Comparison of ENCODE assay signal across 10 cellular contexts in genomic region chr20:44471481-44471882, GRCh38. TPM values are rescaled to one million over a fixed set of nuclear protein-coding genes. Genes with fewer than 3 reads are reported as not detected.
DNase-seq lines count a peak whose midpoint lies in the region; ATAC-seq, FAIRE-seq and TF ChIP-seq lines count a peak whose summit lies in the region.
"Had no signal": no experiment of that assay in that cellular context is flagged by ENCODE, and none has a peak within 500 bp of the region (broad histone marks: within the 10 kb centered on the region; RNA-seq: fewer than 3 reads in every experiment).

No MANE protein-coding gene starts in this region.

- no peak overlapping the region for H2AFZ ChIP-seq in GM12878 (ENCODE audit: control insufficient read depth, low read depth, low read length)
- H2AFZ ChIP-seq in HepG2 (ENCODE audit: low read length): no peak overlapping the region

- TF ChIP-seq POLR2A in GM12878 (IDR thresholded peaks at IDR 0.05; ENCODE audit: low read depth, low read length) (no peak), HepG2 (IDR thresholded peaks at IDR 0.05; ENCODE audit: insufficient read depth in 1 of 2, low read depth in 2 of 2, low read length in 2 of 2) (no peak)

- SMC1A ChIA-PET in GM12878 (lab: Charles Lee; ENCODE audit: uncharacterized antibody, unreplicated experiment): interaction anchor here (0.6 to 1.3 kb wide), 2 partner anchors 13 to 192 kb away, joined by 3 to 4 read pairs; no protein-coding TSS in a partner anchor

- H3K4me3 ChIP-seq in GM12878 (no peak overlapping the region), HepG2 (replicated peaks in 1 of 3; ENCODE audit: insufficient read depth in 1 of 3, low read depth in 2 of 3, low read length in 3 of 3) (no peak overlapping the region)

- in situ Hi-C loops in GM12878 (cut with MboI): no loop called here
- in situ Hi-C loops in HepG2 (cut with HindIII; ENCODE audit: extremely low pct_ligation_motif_present, low pct_unique_long_range_greater_than_20kb): loop anchor here (5.0 to 10.0 kb wide), 3 partner anchors 159 to 357 kb away; partner anchors contain the start of gene FITM2

- intact Hi-C loops in GM12878 (cut with micrococcal nuclease; ENCODE audit: unreplicated experiment) (no loop called here), HepG2 (cut with micrococcal nuclease; ENCODE audit: unreplicated experiment) (loop anchor here (1.0 to 2.0 kb wide), 4 partner anchors 77 to 355 kb away; no protein-coding TSS in a partner anchor)

- CTCF ChIA-PET in GM12878 (lab: Yijun Ruan, JAX) (interaction anchor here (0.8 to 2.3 kb wide), 5 partner anchors 10 to 253 kb away, joined by 3 to 5 read pairs (median 3); no protein-coding TSS in a partner anchor), HepG2 (lab: Yijun Ruan, JAX; ENCODE audit: low intra/inter-chr PET ratio, low total read pairs) (interaction anchor here (0.7 to 3.0 kb wide), 10 partner anchors 10 to 395 kb away, joined by 3 to 36 read pairs (median 10); partner anchors contain the start of gene FITM2)

- TF ChIP-seq CTCF in AG09319 (IDR thresholded peaks at IDR 0.05; ENCODE audit: low read depth, low read length): peak; percentile 59
- peak; percentile 5 to 43 (median 14); a peak in 2 of 6 replicates for TF ChIP-seq CTCF in GM12878 (IDR thresholded peaks at IDR 0.05 in 2 of 3, conservative IDR thresholded peaks at IDR 0.05 in 1 of 3; ENCODE audit: control insufficient read depth in 2 of 3, extremely low read depth in 1 of 3, insufficient read depth in 1 of 3, low read depth in 3 of 3, low read length in 3 of 3)
- TF ChIP-seq CTCF in HepG2 (CRISPR knock-in tag; IDR thresholded peaks at IDR 0.05): peak; percentile 99

- FAIRE-seq in GM12878 (lab: Jason Lieb, UNC): no peak
- FAIRE-seq in HepG2 (lab: Jason Lieb, UNC): peak; percentile 81

- DNase-seq in AG09319 (ENCODE audit: extremely low read depth, low read depth): no peak
- DNase-seq in HT-29 (ENCODE audit: low spot score): peak; percentile 59
- no peak for DNase-seq in GM12878 (ENCODE audit: low read depth, low spot score)
- DNase-seq in HepG2 (ENCODE audit: low spot score): peak; percentile 86
- no peak for DNase-seq in 8988T
- DNase-seq in superior temporal gyrus (ENCODE audit: extremely low spot score): no peak
- no peak for DNase-seq in SKM-1 (lab: John Stamatoyannopoulos, UW; ENCODE audit: unreplicated experiment)
- no peak for DNase-seq in GOT3 (lab: John Stamatoyannopoulos, UW)
- DNase-seq: GF-D8, NCI-H1092 had no signal

- H3K36me3 ChIP-seq in GM12878 (ENCODE audit: control insufficient read depth in 2 of 2, insufficient read depth in 2 of 2, low read length in 1 of 2): no peaks in the 10 kb centered on the region
- no peaks in the 10 kb centered on the region for H3K36me3 ChIP-seq in HepG2 (replicated peaks in 1 of 2; ENCODE audit: control insufficient read depth in 1 of 2, insufficient read depth in 2 of 2, low read length in 2 of 2)

- H3K9ac ChIP-seq in GM12878 (ENCODE audit: control insufficient read depth, insufficient read depth, low read length) (no peak overlapping the region), HepG2 (ENCODE audit: insufficient read depth, low read depth, low read length) (no peak overlapping the region)

- BruUV-seq in GM12878 (replicated peaks; lab: Mats Ljungman, UMichigan) (no TSS peak), HepG2 (replicated peaks; lab: Mats Ljungman, UMichigan) (no TSS peak)

- RAD21 ChIA-PET in GM12878 (lab: Charles Lee; ENCODE audit: unreplicated experiment): interaction anchor here (1.3 kb wide), 1 partner anchor 139 kb away, joined by 4 read pairs; no protein-coding TSS in a partner anchor

- TF ChIP-seq RAD21 in GM12878 (IDR thresholded peaks at IDR 0.05; ENCODE audit: insufficient read depth, low read depth, low read length): peak; percentile 35; the same call in 1 of the 2 replicates
- TF ChIP-seq RAD21 in HepG2 (CRISPR knock-in tag; IDR thresholded peaks at IDR 0.05): peak; percentile 96

- no peak for ATAC-seq in GM12878
- peak; percentile 45 for ATAC-seq in HepG2

- 40% methylated on average over 2 of the region's 2 CpGs for WGBS in GM12878 (ENCODE audit: insufficient coverage, insufficient replicate concordance, low lambda C conversion rate, missing lambda C conversion rate)
- 8% methylated on average over 2 of the region's 2 CpGs for WGBS in HepG2 (ENCODE audit: low lambda C conversion rate)

- TF ChIP-seq EP300 in GM12878 (IDR thresholded peaks at IDR 0.05; ENCODE audit: borderline replicate concordance in 1 of 2, control insufficient read depth in 1 of 2, low read depth in 2 of 2, low read length in 2 of 2) (no peak), HepG2 (IDR thresholded peaks at IDR 0.05; ENCODE audit: low read depth in 2 of 2, low read length in 2 of 2) (0 out of 4 replicates have a peak, but pooled peaks of 1 of the 2 experiments have one; percentile 18), HepG2 (CRISPR knock-in tag; IDR thresholded peaks at IDR 0.05; ENCODE audit: borderline replicate concordance) (peak; percentile 40; the same call in 1 of the 2 replicates)

- POLR2A ChIA-PET in GM12878 (lab: Charles Lee): no interaction called here
- POLR2A ChIA-PET in HepG2 (lab: Yijun Ruan, JAX): interaction anchor here (0.7 to 2.6 kb wide), 9 partner anchors 10 to 260 kb away, joined by 3 to 14 read pairs (median 6); no protein-coding TSS in a partner anchor

- no peaks in the 10 kb centered on the region for H3K4me1 ChIP-seq in GM12878 (ENCODE audit: control insufficient read depth, insufficient read depth, low read length)
- peaks cover 53% of the 10 kb centered on the region for H3K4me1 ChIP-seq in HepG2 (ENCODE audit: insufficient read depth, low read length)

- H3K4me2 ChIP-seq in GM12878 (ENCODE audit: control insufficient read depth, insufficient read depth) (no peak overlapping the region), HepG2 (ENCODE audit: low read depth, low read length) (peak overlapping the region; percentile 48)

- H3K27ac ChIP-seq in GM12878 (ENCODE audit: control insufficient read depth, insufficient read depth) (no peak overlapping the region), HepG2 (ENCODE audit: extremely low read length, insufficient read depth, low read length) (no peak overlapping the region)

- no peaks in the 10 kb centered on the region; a peak in 1 of 4 replicates for H3K27me3 ChIP-seq in GM12878 (replicated peaks in 1 of 2; ENCODE audit: control insufficient read depth in 2 of 2, insufficient read depth in 2 of 2, low read length in 1 of 2)
- no peaks in the 10 kb centered on the region; a peak in 1 of 5 replicates for H3K27me3 ChIP-seq in HepG2 (ENCODE audit: control insufficient read depth in 1 of 2, insufficient read depth in 2 of 2, low read length in 2 of 2)

- H3K79me2 ChIP-seq in GM12878 (ENCODE audit: control insufficient read depth, insufficient read depth, low read length) (peaks cover 7% of the 10 kb centered on the region), HepG2 (ENCODE audit: insufficient read depth, low read length) (peaks cover 6% of the 10 kb centered on the region)

- H3K9me3 ChIP-seq in GM12878 (replicated peaks; ENCODE audit: control insufficient read depth, insufficient read depth, low read length) (no peaks in the 10 kb centered on the region), HepG2 (ENCODE audit: low read length) (no peaks in the 10 kb centered on the region)

- H4K20me1 ChIP-seq in GM12878 (ENCODE audit: control insufficient read depth, insufficient read depth) (no peaks in the 10 kb centered on the region), HepG2 (ENCODE audit: insufficient read depth, low read length) (no peaks in the 10 kb centered on the region)

RNA-seq across cellular contexts. Expression of gene TTPAL, which starts 4.2 kb away (rescaled TPM):
- 4.7 and 4.8 TPM in 2 replicates for total RNA-seq in HT-29 (2014; rRNA removed; shearing (Covaris generic))
- 6.5 TPM in 2 replicates for total RNA-seq in GM12878 (2013; cell fraction: nucleolus; rRNA removed)
- total RNA-seq in GM12878 (2014; rRNA removed) (9.2 and 9.4 TPM in 2 replicates), GM12878 (2014; rRNA removed; fragmentation: Illumina TruSeq; extraction: Trizol) (9.2 and 9.3 TPM in 2 replicates), GM12878 (2021) (17.1 and 17.8 TPM in 2 replicates), HepG2 (2016; rRNA removed; fragmentation: Illumina TruSeq; extraction: Trizol) (18.8 and 25.0 TPM in 2 replicates)
- polyA plus RNA-seq in GM12878 (2011; ENCODE audit: low read depth): 6.7 TPM
- polyA plus RNA-seq in GM12878 (2011; rRNA removed) (3.9 and 5.2 TPM in 2 replicates), GM12878 (2014; fragmentation: Illumina TruSeq; extraction: Trizol) (14.4 and 15.4 TPM in 2 replicates), GM12878 (2014; fragmentation: Nextera tagmentation; extraction: Ambion mirVana) (1 to 10 TPM; 4.0 to 4.3 TPM), GM12878 (2014; rRNA removed) (8.5 and 8.7 TPM in 2 replicates), GM12878 (2016; fragmentation: Nextera tagmentation; extraction: Ambion mirVana) (10 to 100 TPM; 19.7 to 24.0 TPM), HepG2 (2011; rRNA removed) (4.3 and 6.5 TPM in 2 replicates)
- polyA plus RNA-seq in GM12878 (2011; cell fraction: cytosol; rRNA removed): 4.3 and 4.8 TPM in 2 replicates
- polyA plus RNA-seq in GM12878 (2011; cell fraction: nucleus; rRNA removed): 4.6 and 7.0 TPM in 2 replicates
- polyA plus RNA-seq in GM12878 (2012): 6.3 and 7.4 TPM in 2 replicates
- 6.1 and 8.4 TPM in 2 replicates for polyA minus RNA-seq in GM12878 (2011; rRNA and poly(A)+ RNA removed)
- 0.94 and 3.3 TPM in 2 replicates for polyA minus RNA-seq in GM12878 (2011; cell fraction: cytosol; rRNA and poly(A)+ RNA removed)
- polyA minus RNA-seq in GM12878 (2011; cell fraction: nucleus; rRNA and poly(A)+ RNA removed): 3.4 and 4.7 TPM in 2 replicates
- total RNA-seq in HepG2 (2016; cell fraction: cytosol; rRNA removed; fragmentation: Illumina TruSeq; extraction: Trizol; ENCODE audit: low read depth): 5.5 and 6.4 TPM in 2 replicates
- 18.9 and 20.5 TPM in 2 replicates for total RNA-seq in HepG2 (2016; cell fraction: insoluble cytoplasmic fraction; rRNA removed; fragmentation: Illumina TruSeq; extraction: Trizol)
- 9.4 and 11.1 TPM in 2 replicates for total RNA-seq in HepG2 (2016; cell fraction: membrane; rRNA removed; fragmentation: Illumina TruSeq; extraction: Trizol)
- 12.8 and 13.9 TPM in 2 replicates for total RNA-seq in HepG2 (2016; cell fraction: nucleus; rRNA removed; fragmentation: Illumina TruSeq; extraction: Trizol)
- polyA plus RNA-seq in HepG2 (2011; cell fraction: cytosol; rRNA removed): 2.9 and 4.0 TPM in 2 replicates
- polyA plus RNA-seq in HepG2 (2011; cell fraction: nucleus; rRNA removed): 7.3 and 9.9 TPM in 2 replicates
- polyA plus RNA-seq in HepG2 (2012): 6.4 and 9.2 TPM in 2 replicates
- 0.79 and 1.3 TPM in 2 replicates for polyA plus RNA-seq in HepG2 (2016; cell fraction: cytosol; fragmentation: Illumina TruSeq; extraction: Trizol; ENCODE audit: low read depth)
- polyA plus RNA-seq in HepG2 (2016; cell fraction: insoluble cytoplasmic fraction; fragmentation: Illumina TruSeq; extraction: Trizol; ENCODE audit: low read depth): 16.0 and 18.5 TPM in 2 replicates
- 3.7 and 4.2 TPM in 2 replicates for polyA plus RNA-seq in HepG2 (2016; cell fraction: membrane; fragmentation: Illumina TruSeq; extraction: Trizol; ENCODE audit: low read depth)
- 19.0 and 22.5 TPM in 2 replicates for polyA plus RNA-seq in HepG2 (2016; cell fraction: nucleus; fragmentation: Illumina TruSeq; extraction: Trizol; ENCODE audit: insufficient read depth, low read depth)
- polyA minus RNA-seq in HepG2 (2011; rRNA and poly(A)+ RNA removed; ENCODE audit: low replicate concordance): 13.1 and 21.0 TPM in 2 replicates
- polyA minus RNA-seq in HepG2 (2011; cell fraction: cytosol; rRNA and poly(A)+ RNA removed): 5.7 and 6.9 TPM in 2 replicates
- 6.1 and 6.7 TPM in 2 replicates for polyA minus RNA-seq in HepG2 (2011; cell fraction: nucleus; rRNA and poly(A)+ RNA removed)

RNA-seq across cellular contexts. Expression of gene SERINC3, which starts 50.4 kb away (rescaled TPM):
- total RNA-seq in HT-29 (2014; rRNA removed; shearing (Covaris generic)): 61.4 and 74.3 TPM in 2 replicates
- 55.2 and 56.0 TPM in 2 replicates for total RNA-seq in GM12878 (2013; cell fraction: nucleolus; rRNA removed)
- 24.5 and 31.5 TPM in 2 replicates for total RNA-seq in GM12878 (2014; rRNA removed)
- 33.3 and 33.8 TPM in 2 replicates for total RNA-seq in GM12878 (2014; rRNA removed; fragmentation: Illumina TruSeq; extraction: Trizol)
- 35.0 and 35.3 TPM in 2 replicates for total RNA-seq in GM12878 (2021)
- 31.5 TPM for polyA plus RNA-seq in GM12878 (2011; ENCODE audit: low read depth)
- polyA plus RNA-seq in GM12878 (2011; rRNA removed): 88.7 and 96.8 TPM in 2 replicates
- 108 and 110 TPM in 2 replicates for polyA plus RNA-seq in GM12878 (2011; cell fraction: cytosol; rRNA removed)
- polyA plus RNA-seq in GM12878 (2011; cell fraction: nucleus; rRNA removed): 39.5 and 50.6 TPM in 2 replicates
- 34.3 and 41.9 TPM in 2 replicates for polyA plus RNA-seq in GM12878 (2012)
- polyA plus RNA-seq in GM12878 (2014; fragmentation: Illumina TruSeq; extraction: Trizol): 39.8 and 41.9 TPM in 2 replicates
- polyA plus RNA-seq in GM12878 (2014; fragmentation: Nextera tagmentation; extraction: Ambion mirVana): 10 to 100 TPM; 37.8 to 55.6 TPM
- polyA plus RNA-seq in GM12878 (2014; rRNA removed): 31.8 and 34.0 TPM in 2 replicates
- 10 to 100 TPM; 59.0 to 59.8 TPM for polyA plus RNA-seq in GM12878 (2016; fragmentation: Nextera tagmentation; extraction: Ambion mirVana)
- polyA minus RNA-seq in GM12878 (2011; rRNA and poly(A)+ RNA removed): 242 and 250 TPM in 2 replicates
- 44.1 and 47.9 TPM in 2 replicates for polyA minus RNA-seq in GM12878 (2011; cell fraction: cytosol; rRNA and poly(A)+ RNA removed)
- polyA minus RNA-seq in GM12878 (2011; cell fraction: nucleus; rRNA and poly(A)+ RNA removed): 23.2 and 23.7 TPM in 2 replicates
- 53.5 and 82.0 TPM in 2 replicates for total RNA-seq in HepG2 (2016; rRNA removed; fragmentation: Illumina TruSeq; extraction: Trizol)
- total RNA-seq in HepG2 (2016; cell fraction: cytosol; rRNA removed; fragmentation: Illumina TruSeq; extraction: Trizol; ENCODE audit: low read depth): 18.2 and 23.6 TPM in 2 replicates
- total RNA-seq in HepG2 (2016; cell fraction: insoluble cytoplasmic fraction; rRNA removed; fragmentation: Illumina TruSeq; extraction: Trizol): 60.4 and 86.2 TPM in 2 replicates
- 40.1 and 41.9 TPM in 2 replicates for total RNA-seq in HepG2 (2016; cell fraction: membrane; rRNA removed; fragmentation: Illumina TruSeq; extraction: Trizol)
- total RNA-seq in HepG2 (2016; cell fraction: nucleus; rRNA removed; fragmentation: Illumina TruSeq; extraction: Trizol): 61.2 and 69.4 TPM in 2 replicates
- 208 and 226 TPM in 2 replicates for polyA plus RNA-seq in HepG2 (2011; rRNA removed)
- polyA plus RNA-seq in HepG2 (2011; cell fraction: cytosol; rRNA removed): 233 and 277 TPM in 2 replicates
- polyA plus RNA-seq in HepG2 (2011; cell fraction: nucleus; rRNA removed): 99.3 and 112 TPM in 2 replicates
- polyA plus RNA-seq in HepG2 (2012): 113 and 127 TPM in 2 replicates
- polyA plus RNA-seq in HepG2 (2016; cell fraction: cytosol; fragmentation: Illumina TruSeq; extraction: Trizol; ENCODE audit: low read depth): 14.1 and 17.6 TPM in 2 replicates
- 45.2 and 48.0 TPM in 2 replicates for polyA plus RNA-seq in HepG2 (2016; cell fraction: insoluble cytoplasmic fraction; fragmentation: Illumina TruSeq; extraction: Trizol; ENCODE audit: low read depth)
- polyA plus RNA-seq in HepG2 (2016; cell fraction: membrane; fragmentation: Illumina TruSeq; extraction: Trizol; ENCODE audit: low read depth): 24.9 and 28.0 TPM in 2 replicates
- 80.9 and 84.6 TPM in 2 replicates for polyA plus RNA-seq in HepG2 (2016; cell fraction: nucleus; fragmentation: Illumina TruSeq; extraction: Trizol; ENCODE audit: insufficient read depth, low read depth)
- 441 and 695 TPM in 2 replicates for polyA minus RNA-seq in HepG2 (2011; rRNA and poly(A)+ RNA removed; ENCODE audit: low replicate concordance)
- 196 and 254 TPM in 2 replicates for polyA minus RNA-seq in HepG2 (2011; cell fraction: cytosol; rRNA and poly(A)+ RNA removed)
- 98.0 and 139 TPM in 2 replicates for polyA minus RNA-seq in HepG2 (2011; cell fraction: nucleus; rRNA and poly(A)+ RNA removed)

Comparison
In these comparisons a context has a peak if more than half of its experiments do, and no peak if none do; other contexts are left out.
1. DNase-seq: peak in HT-29 (single experiment) and HepG2 (single experiment); none in AG09319 (single experiment), GM12878 (single experiment), 8988T (single experiment), superior temporal gyrus (single experiment), SKM-1 (single experiment) and GOT3 (single experiment).
2. CTCF ChIP-seq: peak in every context shown above with its lines; median percentile 99 in HepG2; 59 in AG09319; 14 in GM12878.